Comparison of ENCODE assay signal across 12 cellular contexts in genomic region chr4:110484029-110484428, GRCh38. TPM values are rescaled to one million over a fixed set of nuclear protein-coding genes. Genes with fewer than 3 reads are reported as not detected.
DNase-seq lines count a peak whose midpoint lies in the region; ATAC-seq and TF ChIP-seq lines count a peak whose summit lies in the region.
"Had no signal": no experiment of that assay in that cellular context is flagged by ENCODE, and none has a peak within 500 bp of the region (broad histone marks: within the 10 kb centered on the region; RNA-seq: fewer than 3 reads in every experiment).

No MANE protein-coding gene starts in this region.

- CTCF ChIA-PET in GM10248 (lab: Yijun Ruan, JAX) = interaction anchor here (0.8 to 1.2 kb wide), 2 partner anchors 9 to 30 kb away, joined by 3 read pairs; no protein-coding TSS in a partner anchor

- H3K4me3 ChIP-seq in SJSA1 = no peak overlapping the region
- H3K4me3 ChIP-seq: lower lobe of right lung had no signal

- no peaks in the 10 kb centered on the region for H3K9me3 ChIP-seq in SJSA1 (replicated peaks)
- H3K9me3 ChIP-seq: lower lobe of right lung had no signal

- no peaks in the 10 kb centered on the region for H3K27me3 ChIP-seq in SJSA1 (replicated peaks)

- DNase-seq in GM10248 (ENCODE audit: extremely low spot score) (peak; percentile 60), SJSA1 (ENCODE audit: low read depth in 1 of 2, low spot score in 2 of 2) (no peak), putamen (ENCODE audit: low spot score) (no peak), NCI-H187 treated with DMSO at 0.1 percent for 48 hours (lab: John Stamatoyannopoulos, UW) (no peak), NCI-H446 (lab: John Stamatoyannopoulos, UW) (no peak), anterior cingulate cortex (lab: John Stamatoyannopoulos, UW) (no peak)
- DNase-seq: lower lobe of right lung; NCI-H774; stimulated activated CD4-positive, alpha-beta T cell treated with anti-CD3 and anti-CD28 coated beads, Interleukin-1b, Interleukin-23, amount 100 ng/mL, for 48 hours had no signal

- POLR2A ChIA-PET in GM10248 (lab: Yijun Ruan, JAX) = no interaction called here

- H3K4me1 ChIP-seq in SJSA1 (replicated peaks) = peaks cover 53% of the 10 kb centered on the region
- H3K4me1 ChIP-seq: lower lobe of right lung had no signal

- ATAC-seq in GM19397 (IDR thresholded peaks at IDR 0.05; ENCODE audit: unreplicated experiment) (peak; percentile 99), HG03045 (IDR thresholded peaks at IDR 0.05; ENCODE audit: unreplicated experiment) (peak; percentile 97)
- ATAC-seq: lower lobe of right lung had no signal

- H3K27ac ChIP-seq in SJSA1 = peak overlapping the region; percentile 56
- H3K27ac ChIP-seq: lower lobe of right lung had no signal

- H3K36me3 ChIP-seq in SJSA1 = no peaks in the 10 kb centered on the region
- H3K36me3 ChIP-seq: lower lobe of right lung had no signal

- TF ChIP-seq CTCF in GM10248 (IDR thresholded peaks at IDR 0.05; ENCODE audit: control extremely low read depth, extremely low read depth, low read depth, missing control alignments) = no peak

RNA-seq across cellular contexts. Expression of gene ENPEP, which starts 8.1 kb away (rescaled TPM):
- total RNA-seq in SJSA1 (2014; rRNA removed; shearing (Covaris generic)) = 12.7 and 16.5 TPM in 2 replicates
- total RNA-seq: HT1080 had no signal
